9 cellular contexts compared by ENCODE assay signal in genomic region chr4:37561803-37562207, GRCh38.
A peak's percentile ranks its signal among the peaks of the same experiment; 100 is the strongest.
DNase-seq lines count a peak whose midpoint lies in the region; ATAC-seq and TF ChIP-seq lines count a peak whose summit lies in the region.
"Had no signal": no experiment of that assay in that cellular context is flagged by ENCODE, and none has a peak within 500 bp of the region (broad histone marks: within the 10 kb centered on the region; RNA-seq: fewer than 3 reads in every experiment).

No MANE protein-coding gene starts in this region.

- peak; percentile 70 for ATAC-seq in GM18868 (IDR thresholded peaks at IDR 0.05; ENCODE audit: unreplicated experiment)

- DNase-seq in HCEC 1CT (peak; percentile 1), HT1080 (ENCODE audit: low read depth) (peak; percentile 88), fibroblast of the aortic adventitia (ENCODE audit: low read depth) (peak; percentile 74), Ammon's horn (ENCODE audit: low spot score) (no peak)
- DNase-seq in activated CD4-positive, CD25-positive, alpha-beta regulatory T cell (lab: John Stamatoyannopoulos, UW) = no peak
- no peak for DNase-seq in stimulated activated CD8-positive, alpha-beta memory T cell treated with anti-CD3 and anti-CD28 coated beads, Interleukin-4, amount 100 ng/mL, for 48 hours
- no peak for DNase-seq in activated CD8-positive, alpha-beta memory T cell treated with anti-CD3 and anti-CD28 coated beads, Interleukin-2, amount 50 U/mL, for 48 hours
- DNase-seq: NCI-H510A had no signal

- TF ChIP-seq CTCF in fibroblast of the aortic adventitia (IDR thresholded peaks at IDR 0.05; ENCODE audit: insufficient read depth, low read length) = no peak

- H3K4me3 ChIP-seq in fibroblast of the aortic adventitia (ENCODE audit: low read depth, low read length) = no peak overlapping the region

Comparison
In these comparisons a context has a peak if more than half of its experiments do, and no peak if none do; other contexts are left out.
1. DNase-seq: peak in HCEC 1CT (single experiment), HT1080 (single experiment) and fibroblast of the aortic adventitia (single experiment); none in activated CD4-positive, CD25-positive, alpha-beta regulatory T cell (0 of 4), stimulated activated CD8-positive, alpha-beta memory T cell treated with anti-CD3 and anti-CD28 coated beads, Interleukin-4, amount 100 ng/mL, for 48 hours (single experiment), Ammon's horn (single experiment) and activated CD8-positive, alpha-beta memory T cell treated with anti-CD3 and anti-CD28 coated beads, Interleukin-2, amount 50 U/mL, for 48 hours (single experiment).